1 cellular context compared by ENCODE assay signal in genomic region chr5:177515580-177515979, GRCh38.
TF ChIP-seq lines count a peak whose summit lies in the region.

No MANE protein-coding gene starts in this region.

TF ChIP-seq in endothelial cell of umbilical vein, 7 proteins besides CTCF, POLR2A, EP300 and RAD21:
- TF ChIP-seq JUN (IDR thresholded peaks at IDR 0.05; ENCODE audit: borderline replicate concordance, insufficient read depth, insufficient read length, low read depth) (no peak), POLR2AphosphoS5 (IDR thresholded peaks at IDR 0.05; ENCODE audit: insufficient read depth, low read depth, low read length) (no peak), GATA2 (IDR thresholded peaks at IDR 0.05; ENCODE audit: insufficient read depth, insufficient read length, low read depth, low read length) (no peak), MYC (IDR thresholded peaks at IDR 0.05; ENCODE audit: low read depth, low read length) (no peak), EZH2 (IDR thresholded peaks at IDR 0.05; ENCODE audit: borderline replicate concordance, low read depth, low read length, severe bottlenecking) (no peak), FOS (IDR thresholded peaks at IDR 0.05; ENCODE audit: borderline replicate concordance, insufficient read depth, low read length) (no peak), MAX (IDR thresholded peaks at IDR 0.05; ENCODE audit: insufficient read depth, insufficient read length) (no peak)
